ENCODE assay signal across 8 cellular contexts in the genomic region with DNA sequence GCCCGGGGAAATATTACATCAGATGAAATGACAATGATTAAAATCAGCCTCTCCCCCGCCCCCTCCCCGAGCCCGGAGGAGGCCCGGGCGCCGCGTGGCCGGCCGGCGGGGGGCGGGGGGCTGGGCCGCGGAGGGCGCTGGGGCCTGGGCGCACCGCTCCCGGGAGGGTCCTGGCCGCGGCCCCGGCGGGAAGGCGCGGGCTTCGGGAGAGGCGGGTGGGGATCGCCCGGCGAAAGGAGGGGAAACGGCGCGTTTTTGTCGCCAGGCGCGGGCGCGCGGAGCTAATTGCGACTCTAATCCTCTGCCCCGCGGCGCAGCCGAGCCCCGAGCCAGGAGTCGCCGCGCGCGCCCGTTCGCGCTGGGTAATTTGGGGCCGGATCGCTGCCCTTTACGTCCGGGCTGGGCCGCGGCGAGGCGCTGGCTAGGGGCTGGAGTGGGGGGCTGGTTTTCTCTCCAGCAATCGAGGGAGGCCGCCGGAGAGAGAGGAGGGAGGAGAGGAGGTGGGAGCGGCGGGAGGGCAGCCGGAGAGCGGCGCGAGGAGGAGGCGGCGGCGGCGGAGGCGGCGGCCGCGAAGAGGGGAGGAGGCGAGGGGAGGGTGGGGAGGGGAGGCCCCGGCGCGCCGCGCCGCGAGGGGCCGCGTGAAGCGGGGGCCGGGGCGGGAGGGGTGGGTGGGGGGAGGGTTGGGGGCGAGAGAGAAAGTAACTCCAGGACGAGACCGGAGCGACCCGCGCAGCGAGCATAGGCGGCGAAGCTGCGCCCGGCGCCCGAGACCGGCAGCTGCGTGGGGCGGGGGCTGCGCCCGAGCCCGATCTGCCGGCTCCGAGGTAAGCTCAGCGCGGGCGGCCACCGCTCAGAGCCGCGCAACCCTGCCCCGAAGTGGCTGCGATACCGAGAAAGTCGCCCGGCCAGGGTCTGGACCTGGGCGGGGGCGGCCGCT. TPM values are rescaled to one million over a fixed set of nuclear protein-coding genes. Genes with fewer than 3 reads are reported as not detected.
DNase-seq lines count a peak whose midpoint lies in the region; ATAC-seq, FAIRE-seq and TF ChIP-seq lines count a peak whose summit lies in the region.

A gene with protein sequence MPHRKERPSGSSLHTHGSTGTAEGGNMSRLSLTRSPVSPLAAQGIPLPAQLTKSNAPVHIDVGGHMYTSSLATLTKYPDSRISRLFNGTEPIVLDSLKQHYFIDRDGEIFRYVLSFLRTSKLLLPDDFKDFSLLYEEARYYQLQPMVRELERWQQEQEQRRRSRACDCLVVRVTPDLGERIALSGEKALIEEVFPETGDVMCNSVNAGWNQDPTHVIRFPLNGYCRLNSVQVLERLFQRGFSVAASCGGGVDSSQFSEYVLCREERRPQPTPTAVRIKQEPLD (plus strand): TSS at position 707 of the 937 bp plus-strand sequence. CDS start 3,585 bp downstream, outside the sequence.

- peak within 1 kb of the TSS; percentile 63 for H2AFZ ChIP-seq in neural progenitor cell (replicated peaks)

- no peaks in the 10 kb centered on the region for H3K27me3 ChIP-seq in neural progenitor cell

- TF ChIP-seq POLR2A in NB4 (IDR thresholded peaks at IDR 0.05; ENCODE audit: extremely low read depth, insufficient read length) (no peak), GM12891 (IDR thresholded peaks at IDR 0.05; ENCODE audit: low read depth, low read length) (no peak)

- peaks cover 37% of the 10 kb centered on the region for H3K79me2 ChIP-seq in neural progenitor cell (ENCODE audit: low read depth)

- peaks cover 55% of the 10 kb centered on the region for H3F3A ChIP-seq in neural progenitor cell (ENCODE audit: low read depth)

- DNase-seq in G401 (ENCODE audit: low spot score) (peak; percentile 33), NB4 (ENCODE audit: low read depth) (peak; percentile 64), foreskin melanocyte (peak; percentile 50), neural progenitor cell (ENCODE audit: low spot score) (peak; percentile 92), GM12891 (ENCODE audit: insufficient read length, low spot score) (no peak)
- peak; percentile 74 for DNase-seq in activated effector memory CD4-positive, alpha-beta T cell treated with anti-CD3 and anti-CD28 coated beads, Interleukin-2, amount 50 U/mL, for 16 hours
- DNase-seq in effector CD8-positive, alpha-beta T cell (lab: John Stamatoyannopoulos, UW), result no peak

- H3K4me3 Mint-ChIP-seq in neural progenitor cell, result peak within 1 kb of the TSS; percentile 95

- peaks cover 26% of the 10 kb centered on the region for H4K20me1 ChIP-seq in neural progenitor cell (ENCODE audit: low read depth)

- H3K36me3 ChIP-seq in neural progenitor cell, result no peaks in the 10 kb centered on the region

- H3K4me1 ChIP-seq in neural progenitor cell, result peaks cover 20% of the 10 kb centered on the region

- peak within 1 kb of the TSS; percentile 94 for H3K27ac ChIP-seq in neural progenitor cell

- peak within 1 kb of the TSS; percentile 90 for H3K4me2 ChIP-seq in neural progenitor cell

- FAIRE-seq in GM12891 (lab: Jason Lieb, UNC), result no peak

- peak within 1 kb of the TSS; percentile 71 for H3K9ac ChIP-seq in neural progenitor cell

- H3K27ac Mint-ChIP-seq in neural progenitor cell, result peak within 1 kb of the TSS; percentile 92

- H3K9me3 ChIP-seq in neural progenitor cell (ENCODE audit: low read depth), result no peaks in the 10 kb centered on the region

- H3K36me3 Mint-ChIP-seq in neural progenitor cell, result peaks cover 10% of the 10 kb centered on the region

- in situ Hi-C loops in G401 (cut with HindIII; ENCODE audit: low sequenced_read_pairs), result no loop called here

- no peak for ATAC-seq in GM18502 (IDR thresholded peaks at IDR 0.05; ENCODE audit: poor library complexity, unreplicated experiment)

- peaks cover 7% of the 10 kb centered on the region for H3K27me3 Mint-ChIP-seq in neural progenitor cell (ENCODE audit: insufficient read depth, low read depth)

- TF ChIP-seq CTCF in NB4 (IDR thresholded peaks at IDR 0.05; ENCODE audit: low read depth, low read length) (no peak), neural progenitor cell (IDR thresholded peaks at IDR 0.05) (no peak)

- H3K9me3 Mint-ChIP-seq in neural progenitor cell, result no peaks in the 10 kb centered on the region

- peak within 1 kb of the TSS; percentile 67 for H3K4me3 ChIP-seq in NB4 (ENCODE audit: low read depth, low read length)
- peak within 1 kb of the TSS; percentile 93 for H3K4me3 ChIP-seq in neural progenitor cell

- H3K4me1 Mint-ChIP-seq in neural progenitor cell, result peaks cover 36% of the 10 kb centered on the region

TF ChIP-seq in GM12891, 5 proteins besides CTCF, POLR2A, EP300 and RAD21:
- TF ChIP-seq PAX5 (IDR thresholded peaks at IDR 0.05; ENCODE audit: insufficient read depth, low read length, severe bottlenecking), result no peak
- no peak for TF ChIP-seq TAF1 (IDR thresholded peaks at IDR 0.05; ENCODE audit: low read depth, low read length)
- TF ChIP-seq POU2F2 (IDR thresholded peaks at IDR 0.05; ENCODE audit: low read depth, low read length), result no peak
- TF ChIP-seq POLR2AphosphoS5 (IDR thresholded peaks at IDR 0.05; ENCODE audit: low read depth, low read length), result no peak
- TF ChIP-seq SPI1 (IDR thresholded peaks at IDR 0.05; ENCODE audit: low read depth, low read length), result no peak

RNA-seq across cellular contexts. Expression of the gene that starts here (rescaled TPM):
- total RNA-seq in G401 (2014; rRNA removed; shearing (Covaris generic)), result 61.4 and 98.4 TPM in 2 replicates
- 26.4 and 84.4 TPM in 2 replicates for total RNA-seq in neural progenitor cell (ENCODE audit: low replicate concordance)
- polyA plus RNA-seq in GM12891 (2012; ENCODE audit: low read depth, missing spikeins), result 0.01 TPM

Comparison
In these comparisons a context has a peak if more than half of its experiments do, and no peak if none do; other contexts are left out.
1. DNase-seq: peak in G401 (single experiment), NB4 (single experiment), activated effector memory CD4-positive, alpha-beta T cell treated with anti-CD3 and anti-CD28 coated beads, Interleukin-2, amount 50 U/mL, for 16 hours (single experiment), foreskin melanocyte (single experiment) and neural progenitor cell (single experiment); none in effector CD8-positive, alpha-beta T cell (single experiment) and GM12891 (single experiment).